Comparison of ENCODE assay signal across 1 cellular context in genomic region chr5:69007086-69007672, GRCh38.
TF ChIP-seq lines count a peak whose summit lies in the region.

No MANE protein-coding gene starts in this region.

TF ChIP-seq in HEK293, 187 proteins besides CTCF, POLR2A, EP300 and RAD21 (continued from another document):
- TF ChIP-seq, protein P1, sequence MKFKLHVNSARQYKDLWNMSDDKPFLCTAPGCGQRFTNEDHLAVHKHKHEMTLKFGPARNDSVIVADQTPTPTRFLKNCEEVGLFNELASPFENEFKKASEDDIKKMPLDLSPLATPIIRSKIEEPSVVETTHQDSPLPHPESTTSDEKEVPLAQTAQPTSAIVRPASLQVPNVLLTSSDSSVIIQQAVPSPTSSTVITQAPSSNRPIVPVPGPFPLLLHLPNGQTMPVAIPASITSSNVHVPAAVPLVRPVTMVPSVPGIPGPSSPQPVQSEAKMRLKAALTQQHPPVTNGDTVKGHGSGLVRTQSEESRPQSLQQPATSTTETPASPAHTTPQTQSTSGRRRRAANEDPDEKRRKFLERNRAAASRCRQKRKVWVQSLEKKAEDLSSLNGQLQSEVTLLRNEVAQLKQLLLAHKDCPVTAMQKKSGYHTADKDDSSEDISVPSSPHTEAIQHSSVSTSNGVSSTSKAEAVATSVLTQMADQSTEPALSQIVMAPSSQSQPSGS (tag by site-specific recombination; IDR thresholded peaks at IDR 0.05; ENCODE audit: low read depth), result peak; percentile 94
- no peak for TF ChIP-seq ZNF174 (tag by site-specific recombination; IDR thresholded peaks at IDR 0.05)
- no peak for TF ChIP-seq ZNF660 (tag by site-specific recombination; IDR thresholded peaks at IDR 0.05)
- no peak for TF ChIP-seq ZFP37 (tag by site-specific recombination; IDR thresholded peaks at IDR 0.05)
- 0 out of 2 replicates have a peak, but pooled peaks have one; percentile 24 for TF ChIP-seq ZEB2 (tag by site-specific recombination; IDR thresholded peaks at IDR 0.05)
- peak; percentile 51; the same call in 1 of the 2 replicates for TF ChIP-seq ZNF629 (tag by site-specific recombination; IDR thresholded peaks at IDR 0.05)
- TF ChIP-seq ZFHX2 (tag by site-specific recombination; conservative IDR thresholded peaks at IDR 0.05), result no peak
- TF ChIP-seq, protein P2, sequence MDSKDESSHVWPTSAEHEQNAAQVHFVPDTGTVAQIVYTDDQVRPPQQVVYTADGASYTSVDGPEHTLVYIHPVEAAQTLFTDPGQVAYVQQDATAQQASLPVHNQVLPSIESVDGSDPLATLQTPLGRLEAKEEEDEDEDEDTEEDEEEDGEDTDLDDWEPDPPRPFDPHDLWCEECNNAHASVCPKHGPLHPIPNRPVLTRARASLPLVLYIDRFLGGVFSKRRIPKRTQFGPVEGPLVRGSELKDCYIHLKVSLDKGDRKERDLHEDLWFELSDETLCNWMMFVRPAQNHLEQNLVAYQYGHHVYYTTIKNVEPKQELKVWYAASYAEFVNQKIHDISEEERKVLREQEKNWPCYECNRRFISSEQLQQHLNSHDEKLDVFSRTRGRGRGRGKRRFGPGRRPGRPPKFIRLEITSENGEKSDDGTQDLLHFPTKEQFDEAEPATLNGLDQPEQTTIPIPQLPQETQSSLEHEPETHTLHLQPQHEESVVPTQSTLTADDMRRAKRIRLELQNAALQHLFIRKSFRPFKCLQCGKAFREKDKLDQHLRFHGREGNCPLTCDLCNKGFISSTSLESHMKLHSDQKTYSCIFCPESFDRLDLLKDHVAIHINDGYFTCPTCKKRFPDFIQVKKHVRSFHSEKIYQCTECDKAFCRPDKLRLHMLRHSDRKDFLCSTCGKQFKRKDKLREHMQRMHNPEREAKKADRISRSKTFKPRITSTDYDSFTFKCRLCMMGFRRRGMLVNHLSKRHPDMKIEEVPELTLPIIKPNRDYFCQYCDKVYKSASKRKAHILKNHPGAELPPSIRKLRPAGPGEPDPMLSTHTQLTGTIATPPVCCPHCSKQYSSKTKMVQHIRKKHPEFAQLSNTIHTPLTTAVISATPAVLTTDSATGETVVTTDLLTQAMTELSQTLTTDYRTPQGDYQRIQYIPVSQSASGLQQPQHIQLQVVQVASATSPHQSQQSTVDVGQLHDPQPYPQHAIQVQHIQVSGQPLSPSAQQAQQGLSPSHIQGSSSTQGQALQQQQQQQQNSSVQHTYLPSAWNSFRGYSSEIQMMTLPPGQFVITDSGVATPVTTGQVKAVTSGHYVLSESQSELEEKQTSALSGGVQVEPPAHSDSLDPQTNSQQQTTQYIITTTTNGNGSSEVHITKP (tag by site-specific recombination; IDR thresholded peaks at IDR 0.05), result peak; percentile 84
- no peak for TF ChIP-seq ZNF837 (tag by site-specific recombination; IDR thresholded peaks at IDR 0.05)
- TF ChIP-seq ZNF280C (tag by site-specific recombination; IDR thresholded peaks at IDR 0.05), result no peak
- no peak for TF ChIP-seq KLF1 (tag by site-specific recombination; IDR thresholded peaks at IDR 0.05)
- no peak for TF ChIP-seq IKZF3 (tag by site-specific recombination; IDR thresholded peaks at IDR 0.05)
- TF ChIP-seq SP7 (tag by site-specific recombination; IDR thresholded peaks at IDR 0.05), result peak; percentile 4; the same call in 1 of the 2 replicates
- TF ChIP-seq, protein P3, sequence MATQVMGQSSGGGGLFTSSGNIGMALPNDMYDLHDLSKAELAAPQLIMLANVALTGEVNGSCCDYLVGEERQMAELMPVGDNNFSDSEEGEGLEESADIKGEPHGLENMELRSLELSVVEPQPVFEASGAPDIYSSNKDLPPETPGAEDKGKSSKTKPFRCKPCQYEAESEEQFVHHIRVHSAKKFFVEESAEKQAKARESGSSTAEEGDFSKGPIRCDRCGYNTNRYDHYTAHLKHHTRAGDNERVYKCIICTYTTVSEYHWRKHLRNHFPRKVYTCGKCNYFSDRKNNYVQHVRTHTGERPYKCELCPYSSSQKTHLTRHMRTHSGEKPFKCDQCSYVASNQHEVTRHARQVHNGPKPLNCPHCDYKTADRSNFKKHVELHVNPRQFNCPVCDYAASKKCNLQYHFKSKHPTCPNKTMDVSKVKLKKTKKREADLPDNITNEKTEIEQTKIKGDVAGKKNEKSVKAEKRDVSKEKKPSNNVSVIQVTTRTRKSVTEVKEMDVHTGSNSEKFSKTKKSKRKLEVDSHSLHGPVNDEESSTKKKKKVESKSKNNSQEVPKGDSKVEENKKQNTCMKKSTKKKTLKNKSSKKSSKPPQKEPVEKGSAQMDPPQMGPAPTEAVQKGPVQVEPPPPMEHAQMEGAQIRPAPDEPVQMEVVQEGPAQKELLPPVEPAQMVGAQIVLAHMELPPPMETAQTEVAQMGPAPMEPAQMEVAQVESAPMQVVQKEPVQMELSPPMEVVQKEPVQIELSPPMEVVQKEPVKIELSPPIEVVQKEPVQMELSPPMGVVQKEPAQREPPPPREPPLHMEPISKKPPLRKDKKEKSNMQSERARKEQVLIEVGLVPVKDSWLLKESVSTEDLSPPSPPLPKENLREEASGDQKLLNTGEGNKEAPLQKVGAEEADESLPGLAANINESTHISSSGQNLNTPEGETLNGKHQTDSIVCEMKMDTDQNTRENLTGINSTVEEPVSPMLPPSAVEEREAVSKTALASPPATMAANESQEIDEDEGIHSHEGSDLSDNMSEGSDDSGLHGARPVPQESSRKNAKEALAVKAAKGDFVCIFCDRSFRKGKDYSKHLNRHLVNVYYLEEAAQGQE (tag by site-specific recombination; IDR thresholded peaks at IDR 0.05), result no peak
- no peak for TF ChIP-seq ZNF114 (tag by site-specific recombination; IDR thresholded peaks at IDR 0.05)
- TF ChIP-seq PATZ1 (tag by site-specific recombination; IDR thresholded peaks at IDR 0.05), result no peak
- TF ChIP-seq ZNF623 (tag by site-specific recombination; IDR thresholded peaks at IDR 0.05), result no peak
- TF ChIP-seq, protein P4, sequence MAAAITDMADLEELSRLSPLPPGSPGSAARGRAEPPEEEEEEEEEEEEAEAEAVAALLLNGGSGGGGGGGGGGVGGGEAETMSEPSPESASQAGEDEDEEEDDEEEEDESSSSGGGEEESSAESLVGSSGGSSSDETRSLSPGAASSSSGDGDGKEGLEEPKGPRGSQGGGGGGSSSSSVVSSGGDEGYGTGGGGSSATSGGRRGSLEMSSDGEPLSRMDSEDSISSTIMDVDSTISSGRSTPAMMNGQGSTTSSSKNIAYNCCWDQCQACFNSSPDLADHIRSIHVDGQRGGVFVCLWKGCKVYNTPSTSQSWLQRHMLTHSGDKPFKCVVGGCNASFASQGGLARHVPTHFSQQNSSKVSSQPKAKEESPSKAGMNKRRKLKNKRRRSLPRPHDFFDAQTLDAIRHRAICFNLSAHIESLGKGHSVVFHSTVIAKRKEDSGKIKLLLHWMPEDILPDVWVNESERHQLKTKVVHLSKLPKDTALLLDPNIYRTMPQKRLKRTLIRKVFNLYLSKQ (tag by site-specific recombination; IDR thresholded peaks at IDR 0.05; ENCODE audit: borderline replicate concordance), result no peak
- TF ChIP-seq ZNF514 (tag by site-specific recombination; IDR thresholded peaks at IDR 0.05), result no peak
- TF ChIP-seq ZBTB44 (tag by site-specific recombination; IDR thresholded peaks at IDR 0.05), result no peak
- TF ChIP-seq GLIS2 (tag by site-specific recombination; IDR thresholded peaks at IDR 0.05), result no peak
- no peak for TF ChIP-seq ZNF558 (tag by site-specific recombination; IDR thresholded peaks at IDR 0.05)
- TF ChIP-seq, protein P5, sequence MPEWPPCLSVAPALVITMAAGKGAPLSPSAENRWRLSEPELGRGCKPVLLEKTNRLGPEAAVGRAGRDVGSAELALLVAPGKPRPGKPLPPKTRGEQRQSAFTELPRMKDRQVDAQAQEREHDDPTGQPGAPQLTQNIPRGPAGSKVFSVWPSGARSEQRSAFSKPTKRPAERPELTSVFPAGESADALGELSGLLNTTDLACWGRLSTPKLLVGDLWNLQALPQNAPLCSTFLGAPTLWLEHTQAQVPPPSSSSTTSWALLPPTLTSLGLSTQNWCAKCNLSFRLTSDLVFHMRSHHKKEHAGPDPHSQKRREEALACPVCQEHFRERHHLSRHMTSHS (tag by site-specific recombination; IDR thresholded peaks at IDR 0.05), result no peak
- TF ChIP-seq ZSCAN16 (tag by site-specific recombination; IDR thresholded peaks at IDR 0.05), result no peak
- TF ChIP-seq, protein P6, sequence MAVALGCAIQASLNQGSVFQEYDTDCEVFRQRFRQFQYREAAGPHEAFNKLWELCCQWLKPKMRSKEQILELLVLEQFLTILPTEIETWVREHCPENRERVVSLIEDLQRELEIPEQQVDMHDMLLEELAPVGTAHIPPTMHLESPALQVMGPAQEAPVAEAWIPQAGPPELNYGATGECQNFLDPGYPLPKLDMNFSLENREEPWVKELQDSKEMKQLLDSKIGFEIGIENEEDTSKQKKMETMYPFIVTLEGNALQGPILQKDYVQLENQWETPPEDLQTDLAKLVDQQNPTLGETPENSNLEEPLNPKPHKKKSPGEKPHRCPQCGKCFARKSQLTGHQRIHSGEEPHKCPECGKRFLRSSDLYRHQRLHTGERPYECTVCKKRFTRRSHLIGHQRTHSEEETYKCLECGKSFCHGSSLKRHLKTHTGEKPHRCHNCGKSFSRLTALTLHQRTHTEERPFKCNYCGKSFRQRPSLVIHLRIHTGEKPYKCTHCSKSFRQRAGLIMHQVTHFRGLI (tag by site-specific recombination; IDR thresholded peaks at IDR 0.05), result no peak
- TF ChIP-seq PRDM1 (tag by site-specific recombination; IDR thresholded peaks at IDR 0.05), result peak; percentile 20; the same call in 1 of the 2 replicates
- no peak for TF ChIP-seq ZNF785 (tag by site-specific recombination; IDR thresholded peaks at IDR 0.05)
- TF ChIP-seq ZNF175 (tag by site-specific recombination; IDR thresholded peaks at IDR 0.05), result no peak
- TF ChIP-seq ZNF274 (IDR thresholded peaks at IDR 0.05; ENCODE audit: low read length), result no peak
- TF ChIP-seq ZNF274 (tag by site-specific recombination; IDR thresholded peaks at IDR 0.05; ENCODE audit: borderline replicate concordance), result no peak
- TF ChIP-seq ZFP3 (tag by site-specific recombination; IDR thresholded peaks at IDR 0.05; ENCODE audit: low read depth), result no peak
- no peak for TF ChIP-seq ZNF311 (tag by site-specific recombination; IDR thresholded peaks at IDR 0.05; ENCODE audit: borderline replicate concordance)
- no peak for TF ChIP-seq ZNF302 (tag by site-specific recombination; IDR thresholded peaks at IDR 0.05; ENCODE audit: low read depth)
- TF ChIP-seq ZBTB20 (tag by site-specific recombination; IDR thresholded peaks at IDR 0.05), result no peak
- no peak for TF ChIP-seq SCRT1 (tag by site-specific recombination; IDR thresholded peaks at IDR 0.05; ENCODE audit: borderline replicate concordance)
- peak; percentile 49 for TF ChIP-seq ZBTB21 (tag by site-specific recombination; IDR thresholded peaks at IDR 0.05)
- TF ChIP-seq TCF7L2 (IDR thresholded peaks at IDR 0.05; ENCODE audit: borderline replicate concordance, low read depth, low read length), result no peak
- TF ChIP-seq ZNF335 (tag by site-specific recombination; conservative IDR thresholded peaks at IDR 0.05), result peak; percentile 27; the same call in 1 of the 2 replicates
- no peak for TF ChIP-seq ZNF521 (tag by site-specific recombination; IDR thresholded peaks at IDR 0.05)
